In genomic region chr11:45576461-45577215, GRCh38 we compare ENCODE assay signal across 22 cellular contexts.
DNase-seq lines count a peak whose midpoint lies in the region; ATAC-seq and TF ChIP-seq lines count a peak whose summit lies in the region.
"Had no signal": no experiment of that assay in that cellular context is flagged by ENCODE, and none has a peak within 500 bp of the region (broad histone marks: within the 10 kb centered on the region; RNA-seq: fewer than 3 reads in every experiment).

No MANE protein-coding gene starts in this region.

- intact Hi-C loops in MCF 10A (cut with micrococcal nuclease) (no loop called here), mammary epithelial cell (cut with micrococcal nuclease) (no loop called here)

- H3K4me1 Mint-ChIP-seq in MCF 10A (ENCODE audit: insufficient read depth, unreplicated experiment): no peaks in the 10 kb centered on the region
- H3K4me1 Mint-ChIP-seq: CD4-positive, alpha-beta memory T cell had no signal

- whole genome bisulfite sequencing in mammary epithelial cell (ENCODE audit: low coverage, missing lambda C conversion rate): 61% methylated on average over 9 of the region's 13 CpGs

- no peak overlapping the region for H3K4me3 ChIP-seq in mammary epithelial cell (replicated peaks in 1 of 3; ENCODE audit: insufficient read depth in 1 of 3, low read depth in 2 of 3, low read length in 3 of 3)
- peak overlapping the region; percentile 5; the same call in 1 of the 2 replicates for H3K4me3 ChIP-seq in iPS-20b (ENCODE audit: low read length)

- H3K4me1 ChIP-seq in mammary epithelial cell (ENCODE audit: insufficient read depth, low read length): no peaks in the 10 kb centered on the region
- peaks cover 10% of the 10 kb centered on the region; the same call in 1 of the 2 replicates for H3K4me1 ChIP-seq in iPS-20b (ENCODE audit: insufficient read depth, low read length)
- H3K4me1 ChIP-seq: Caco-2 had no signal

- H3K27ac Mint-ChIP-seq in MCF 10A (ENCODE audit: low read depth, unreplicated experiment): no peak overlapping the region
- H3K27ac Mint-ChIP-seq: CD4-positive, alpha-beta memory T cell; T-helper 1 cell treated with Interleukin-12 subunit alpha and Interleukin-12 subunit beta and Interleukin-4 antibody, amounts not matched to agents 30 μg/mL and 1 μg/mL, for 36 hours had no signal

- H3K36me3 ChIP-seq in mammary epithelial cell (ENCODE audit: insufficient read depth, low read length): no peaks in the 10 kb centered on the region
- no peaks in the 10 kb centered on the region for H3K36me3 ChIP-seq in iPS-20b (ENCODE audit: insufficient read depth, low read depth, low read length)

- no peak for ATAC-seq in HG02588 (IDR thresholded peaks at IDR 0.05; ENCODE audit: unreplicated experiment)

- CTCF ChIA-PET in MCF 10A (lab: Yijun Ruan, JAX): interaction anchor here (1.0 to 2.4 kb wide), 2 partner anchors 78 to 205 kb away, joined by 3 to 8 read pairs; no protein-coding TSS in a partner anchor
- CTCF ChIA-PET in mammary epithelial cell (lab: Charles Lee; ENCODE audit: low non-redundant PET): no interaction called here

- H3K9me3 ChIP-seq in mammary epithelial cell (replicated peaks; ENCODE audit: insufficient read depth, low read length): no peaks in the 10 kb centered on the region
- no peaks in the 10 kb centered on the region for H3K9me3 ChIP-seq in iPS-20b (ENCODE audit: insufficient read depth, low read depth, low read length)
- H3K9me3 ChIP-seq: Caco-2 had no signal

- H3K9ac ChIP-seq in mammary epithelial cell (ENCODE audit: insufficient read depth, low read length) (no peak overlapping the region), iPS-20b (ENCODE audit: low read depth, low read length) (no peak overlapping the region)

- H3K4me3 Mint-ChIP-seq in MCF 10A (ENCODE audit: unreplicated experiment): no peak overlapping the region
- H3K4me3 Mint-ChIP-seq: CD4-positive, alpha-beta memory T cell; T-helper 1 cell treated with Interleukin-12 subunit alpha and Interleukin-12 subunit beta and Interleukin-4 antibody, amounts not matched to agents 30 μg/mL and 1 μg/mL, for 36 hours had no signal

- TF ChIP-seq CTCF in MCF 10A (IDR thresholded peaks at IDR 0.05; ENCODE audit: unreplicated experiment) (no peak), mammary epithelial cell (conservative IDR thresholded peaks at IDR 0.05 in 1 of 2, IDR thresholded peaks at IDR 0.05 in 1 of 2; ENCODE audit: extremely low read depth in 1 of 2, insufficient read depth in 1 of 2, low read depth in 1 of 2, low read length in 2 of 2) (no peak)

- no peaks in the 10 kb centered on the region for H3K79me2 ChIP-seq in mammary epithelial cell (ENCODE audit: insufficient read depth, low read length)

- no peak overlapping the region for H3K27ac ChIP-seq in mammary epithelial cell (ENCODE audit: insufficient read depth, low read depth, low read length)
- no peak overlapping the region for H3K27ac ChIP-seq in iPS-20b (ENCODE audit: low read length)
- H3K27ac ChIP-seq: 22Rv1 had no signal

- POLR2A ChIA-PET in MCF 10A (lab: Yijun Ruan, JAX): no interaction called here

- H3K9me3 Mint-ChIP-seq in MCF 10A (ENCODE audit: unreplicated experiment): no peaks in the 10 kb centered on the region
- H3K9me3 Mint-ChIP-seq: CD4-positive, alpha-beta memory T cell; T-helper 1 cell treated with Interleukin-12 subunit alpha and Interleukin-12 subunit beta and Interleukin-4 antibody, amounts not matched to agents 30 μg/mL and 1 μg/mL, for 36 hours had no signal

- peaks cover 55% of the 10 kb centered on the region for H3K27me3 Mint-ChIP-seq in MCF 10A (ENCODE audit: insufficient read depth, unreplicated experiment)

- no TSS peak for BruUV-seq in MCF 10A (replicated peaks; lab: Mats Ljungman, UMichigan)
- no TSS peak for BruUV-seq in mammary epithelial cell (replicated peaks; lab: Mats Ljungman, UMichigan)

- H4K20me1 ChIP-seq in mammary epithelial cell (ENCODE audit: insufficient read depth, low read length): no peaks in the 10 kb centered on the region

- DNase-seq in MCF 10A (ENCODE audit: unreplicated experiment) (peak; percentile 21), mammary epithelial cell (no peak), RKO (ENCODE audit: low spot score) (peak; percentile 31), iPS-NIHi7 (ENCODE audit: extremely low spot score) (no peak), ACHN (no peak), kidney glomerular epithelial cell (lab: John Stamatoyannopoulos, UW) (no peak)
- DNase-seq: Caco-2; CD4-positive, alpha-beta memory T cell; H7; KBM-7; NCI-H1105; NCI-H146; NCI-H2029; NCI-H226; NCI-H510A treated with DMSO at 0.1 percent for 48 hours; NCI-H748 treated with DMSO at 0.1 percent for 48 hours; OCI-M1; Right ventricle myocardium superior had no signal

- dilution Hi-C loops in mammary epithelial cell (cut with HindIII; ENCODE audit: low sequenced_read_pairs): no loop called here

- H3K4me2 ChIP-seq in mammary epithelial cell (ENCODE audit: insufficient read depth, low read depth, low read length): no peak overlapping the region

- in situ Hi-C loops in mammary epithelial cell (cut with MboI; ENCODE audit: low sequenced_read_pairs in 2 of 2): no loop called here
- in situ Hi-C loops in ACHN (cut with HindIII; ENCODE audit: low pct_ligation_motif_present, low pct_unique_long_range_greater_than_20kb, low sequenced_read_pairs): no loop called here

- H2AFZ ChIP-seq in mammary epithelial cell (ENCODE audit: low read depth, low read length): no peak overlapping the region

- no peaks in the 10 kb centered on the region for H3K27me3 ChIP-seq in mammary epithelial cell (ENCODE audit: insufficient read depth, low read length)
- H3K27me3 ChIP-seq in iPS-20b (ENCODE audit: insufficient read depth, low read length): no peaks in the 10 kb centered on the region

- H3K36me3 Mint-ChIP-seq in MCF 10A (ENCODE audit: insufficient read depth, unreplicated experiment): no peaks in the 10 kb centered on the region
- H3K36me3 Mint-ChIP-seq: CD4-positive, alpha-beta memory T cell had no signal

Comparison
In these comparisons a context has a peak if more than half of its experiments do, and no peak if none do; other contexts are left out.
1. DNase-seq: peak in MCF 10A (single experiment) and RKO (single experiment); none in mammary epithelial cell (single experiment), iPS-NIHi7 (single experiment), ACHN (single experiment) and kidney glomerular epithelial cell (single experiment).